Comparison of ENCODE assay signal across 1 cellular context in the genomic region with DNA sequence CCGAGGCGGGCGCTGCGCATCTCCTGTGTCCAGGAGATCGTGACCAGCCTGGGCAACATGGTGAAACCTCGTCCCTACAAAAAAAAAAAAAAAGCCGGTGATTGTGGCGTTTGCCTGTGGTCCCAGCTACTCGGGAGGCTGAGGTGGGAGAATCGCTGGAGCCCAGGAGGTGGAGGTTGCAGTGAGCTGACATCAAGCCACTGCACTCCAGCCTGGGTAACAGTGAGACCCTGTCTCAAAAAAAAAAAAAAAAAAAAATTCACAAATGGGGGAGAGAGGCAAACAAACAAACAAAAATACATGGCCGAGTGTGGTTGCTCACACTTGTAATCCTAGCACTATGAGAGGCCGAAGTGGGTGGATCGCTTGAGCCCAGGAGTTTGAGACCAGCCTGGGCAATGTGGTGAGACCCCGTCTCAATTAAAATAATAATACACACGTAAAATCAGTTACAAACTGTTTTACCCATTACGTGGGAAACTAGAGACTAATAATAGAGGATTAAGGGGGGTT.
TF ChIP-seq lines count a peak whose summit lies in the region.

No MANE protein-coding gene starts in this region.

TF ChIP-seq in liver, 16 proteins besides CTCF, POLR2A, EP300 and RAD21 (continued from another document):
- TF ChIP-seq, protein P1, sequence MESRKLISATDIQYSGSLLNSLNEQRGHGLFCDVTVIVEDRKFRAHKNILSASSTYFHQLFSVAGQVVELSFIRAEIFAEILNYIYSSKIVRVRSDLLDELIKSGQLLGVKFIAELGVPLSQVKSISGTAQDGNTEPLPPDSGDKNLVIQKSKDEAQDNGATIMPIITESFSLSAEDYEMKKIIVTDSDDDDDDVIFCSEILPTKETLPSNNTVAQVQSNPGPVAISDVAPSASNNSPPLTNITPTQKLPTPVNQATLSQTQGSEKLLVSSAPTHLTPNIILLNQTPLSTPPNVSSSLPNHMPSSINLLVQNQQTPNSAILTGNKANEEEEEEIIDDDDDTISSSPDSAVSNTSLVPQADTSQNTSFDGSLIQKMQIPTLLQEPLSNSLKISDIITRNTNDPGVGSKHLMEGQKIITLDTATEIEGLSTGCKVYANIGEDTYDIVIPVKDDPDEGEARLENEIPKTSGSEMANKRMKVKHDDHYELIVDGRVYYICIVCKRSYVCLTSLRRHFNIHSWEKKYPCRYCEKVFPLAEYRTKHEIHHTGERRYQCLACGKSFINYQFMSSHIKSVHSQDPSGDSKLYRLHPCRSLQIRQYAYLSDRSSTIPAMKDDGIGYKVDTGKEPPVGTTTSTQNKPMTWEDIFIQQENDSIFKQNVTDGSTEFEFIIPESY (IDR thresholded peaks at IDR 0.05) = no peak
- TF ChIP-seq JUND (IDR thresholded peaks at IDR 0.05) (no peak), SP1 (IDR thresholded peaks at IDR 0.05) (no peak), NR2F2 (IDR thresholded peaks at IDR 0.05) (no peak), GABPA (IDR thresholded peaks at IDR 0.05 in 1 of 2, conservative IDR thresholded peaks at IDR 0.05 in 1 of 2) (no peak), HNF4A (conservative IDR thresholded peaks at IDR 0.05) (no peak)
TF ChIP-seq in liver: peak in this region for 0.
